In the genomic region with DNA sequence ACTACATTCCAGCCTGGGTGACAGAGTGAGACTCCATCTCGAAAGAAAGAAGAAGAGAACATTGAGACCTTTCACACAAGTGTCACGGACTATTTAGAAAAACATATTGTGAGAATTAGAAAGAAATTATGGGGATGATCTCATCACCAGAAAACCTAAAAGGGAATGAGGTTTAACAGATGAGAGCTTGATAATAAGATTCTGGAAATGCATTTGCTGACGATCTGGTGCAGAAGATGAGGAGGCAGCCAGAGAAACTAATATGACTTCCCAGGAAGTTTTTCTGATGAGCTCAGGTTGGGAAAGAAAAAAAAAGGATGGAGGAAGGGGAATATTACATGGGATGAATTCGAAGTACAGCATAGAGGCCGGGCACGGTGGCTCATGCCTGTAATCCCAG, we compare ENCODE assay signal across 18 cellular contexts. TPM values are rescaled to one million over a fixed set of nuclear protein-coding genes. Genes with fewer than 3 reads are reported as not detected.
A peak's percentile ranks its signal among the peaks of the same experiment; 100 is the strongest.
DNase-seq lines count a peak whose midpoint lies in the region; ATAC-seq and TF ChIP-seq lines count a peak whose summit lies in the region.
"Had no signal": no experiment of that assay in that cellular context is flagged by ENCODE, and none has a peak within 500 bp of the region (broad histone marks: within the 10 kb centered on the region; RNA-seq: fewer than 3 reads in every experiment).

No MANE protein-coding gene starts in this region.

- H3K36me3 Mint-ChIP-seq in HFFc6 (ENCODE audit: low read depth): no peaks in the 10 kb centered on the region
- H3K36me3 Mint-ChIP-seq in activated CD4-positive, alpha-beta T cell treated with anti-CD3 and anti-CD28 coated beads, Interleukin-2, amount 10 ng/mL, durations not matched to agents 24 days and 14 days (ENCODE audit: low read depth): no peaks in the 10 kb centered on the region

- intact Hi-C loops in activated CD4-positive, alpha-beta T cell treated with anti-CD3 and anti-CD28 coated beads, Interleukin-2, amount 10 ng/mL, durations not matched to agents 24 days and 14 days (cut with micrococcal nuclease): no loop called here
- intact Hi-C loops in gastrocnemius medialis (cut with DNase I; ENCODE audit: low total_unique reads): no loop called here

- no peak overlapping the region for H3K4me3 ChIP-seq in AG10803 (ENCODE audit: low read length)
- no peak overlapping the region for H3K4me3 ChIP-seq in foreskin fibroblast (ENCODE audit: low read depth in 1 of 2, low read length in 2 of 2)
- H3K4me3 ChIP-seq in gastrocnemius medialis: no peak overlapping the region
- H3K4me3 ChIP-seq: HAP-1, K562 had no signal

- in situ Hi-C loops in gastrocnemius medialis (cut with MboI; ENCODE audit: low sequenced_read_pairs in 4 of 4): loop anchor here in 1 of 4 donors (25.0 kb wide), 1 partner anchor 672 kb away; no protein-coding TSS in a partner anchor

- H3K36me3 ChIP-seq in gastrocnemius medialis: no peaks in the 10 kb centered on the region
- H3K36me3 ChIP-seq: HAP-1 had no signal

- TF ChIP-seq CTCF in AG10803 (conservative IDR thresholded peaks at IDR 0.05; ENCODE audit: low read length): no peak
- no peak for TF ChIP-seq CTCF in HFFc6 (IDR thresholded peaks at IDR 0.05)
- no peak for TF ChIP-seq CTCF in foreskin fibroblast (IDR thresholded peaks at IDR 0.05; ENCODE audit: low read depth, low read length)
- no peak for TF ChIP-seq CTCF in gastrocnemius medialis (IDR thresholded peaks at IDR 0.05 in 4 of 5, conservative IDR thresholded peaks at IDR 0.05 in 1 of 5)

- H3K4me3 Mint-ChIP-seq in HFFc6: peak overlapping the region; percentile 64
- no peak overlapping the region for H3K4me3 Mint-ChIP-seq in activated CD4-positive, alpha-beta T cell treated with anti-CD3 and anti-CD28 coated beads, Interleukin-2, amount 10 ng/mL, durations not matched to agents 24 days and 14 days
- H3K4me3 Mint-ChIP-seq: CD4-positive, alpha-beta T cell had no signal

- H3K9me3 Mint-ChIP-seq in HFFc6: no peaks in the 10 kb centered on the region
- H3K9me3 Mint-ChIP-seq in activated CD4-positive, alpha-beta T cell treated with anti-CD3 and anti-CD28 coated beads, Interleukin-2, amount 10 ng/mL, durations not matched to agents 24 days and 14 days: no peaks in the 10 kb centered on the region
- H3K9me3 Mint-ChIP-seq: CD4-positive, alpha-beta T cell had no signal

- no peaks in the 10 kb centered on the region for H3K4me1 ChIP-seq in gastrocnemius medialis
- H3K4me1 ChIP-seq: HAP-1 had no signal

- no peaks in the 10 kb centered on the region for H3K9me3 ChIP-seq in gastrocnemius medialis
- H3K9me3 ChIP-seq: HAP-1 had no signal

- no peak overlapping the region for H3K27ac ChIP-seq in gastrocnemius medialis
- H3K27ac ChIP-seq: 22Rv1 had no signal

- peak; percentile 50 for ATAC-seq in SK-N-SH treated with all-trans-retinoic acid at 6 μM for 48 hours
- no peak for ATAC-seq in gastrocnemius medialis
- ATAC-seq: K562 had no signal

- no peak for TF ChIP-seq POLR2A in gastrocnemius medialis (IDR thresholded peaks at IDR 0.05)

- H3K4me1 Mint-ChIP-seq in HFFc6 (ENCODE audit: low read depth): peaks cover 33% of the 10 kb centered on the region
- H3K4me1 Mint-ChIP-seq in activated CD4-positive, alpha-beta T cell treated with anti-CD3 and anti-CD28 coated beads, Interleukin-2, amount 10 ng/mL, durations not matched to agents 24 days and 14 days: peaks cover 2% of the 10 kb centered on the region

- no peaks in the 10 kb centered on the region for H3K27me3 Mint-ChIP-seq in HFFc6 (ENCODE audit: insufficient read depth)
- H3K27me3 Mint-ChIP-seq in activated CD4-positive, alpha-beta T cell treated with anti-CD3 and anti-CD28 coated beads, Interleukin-2, amount 10 ng/mL, durations not matched to agents 24 days and 14 days: no peaks in the 10 kb centered on the region
- H3K27me3 Mint-ChIP-seq: CD4-positive, alpha-beta T cell had no signal

- peak overlapping the region; percentile 66 for H3K27ac Mint-ChIP-seq in HFFc6
- no peak overlapping the region for H3K27ac Mint-ChIP-seq in activated CD4-positive, alpha-beta T cell treated with anti-CD3 and anti-CD28 coated beads, Interleukin-2, amount 10 ng/mL, durations not matched to agents 24 days and 14 days
- H3K27ac Mint-ChIP-seq: CD4-positive, alpha-beta T cell had no signal

- DNase-seq in AG10803 (ENCODE audit: low read depth) (peak; percentile 9), HFFc6 (peak; percentile 34), foreskin fibroblast (peak; percentile 18 to 33), SIG-M5 (lab: John Stamatoyannopoulos, UW) (no peak), gastrocnemius medialis (no peak)
- no peak for DNase-seq in activated CD4-positive, alpha-beta T cell treated with anti-CD3 and anti-CD28 coated beads, Interleukin-2, amount 10 ng/mL, durations not matched to agents 24 days and 14 days
- DNase-seq in activated CD4-positive, alpha-beta T cell treated with anti-CD3 and anti-CD28 coated beads, Interleukin-2, amount 50 U/mL, for 4 hours: no peak
- DNase-seq: AML-193; C1 segment of cervical spinal cord; CD4-positive, alpha-beta T cell; DMS79; GDM1 had no signal

- no peaks in the 10 kb centered on the region for H3K27me3 ChIP-seq in gastrocnemius medialis

TF ChIP-seq in SK-N-SH treated with all-trans-retinoic acid at 6 μM for 48 hours, 23 proteins besides CTCF, POLR2A, EP300 and RAD21:
- TF ChIP-seq TOX (CRISPR knock-in tag; IDR thresholded peaks at IDR 0.05; ENCODE audit: borderline replicate concordance): no peak
- no peak for TF ChIP-seq CSDC2 (CRISPR knock-in tag; IDR thresholded peaks at IDR 0.05)
- TF ChIP-seq SNAI2 (CRISPR knock-in tag; IDR thresholded peaks at IDR 0.05): no peak
- TF ChIP-seq ZNF8 (CRISPR knock-in tag; IDR thresholded peaks at IDR 0.05): no peak
- TF ChIP-seq, protein P1, sequence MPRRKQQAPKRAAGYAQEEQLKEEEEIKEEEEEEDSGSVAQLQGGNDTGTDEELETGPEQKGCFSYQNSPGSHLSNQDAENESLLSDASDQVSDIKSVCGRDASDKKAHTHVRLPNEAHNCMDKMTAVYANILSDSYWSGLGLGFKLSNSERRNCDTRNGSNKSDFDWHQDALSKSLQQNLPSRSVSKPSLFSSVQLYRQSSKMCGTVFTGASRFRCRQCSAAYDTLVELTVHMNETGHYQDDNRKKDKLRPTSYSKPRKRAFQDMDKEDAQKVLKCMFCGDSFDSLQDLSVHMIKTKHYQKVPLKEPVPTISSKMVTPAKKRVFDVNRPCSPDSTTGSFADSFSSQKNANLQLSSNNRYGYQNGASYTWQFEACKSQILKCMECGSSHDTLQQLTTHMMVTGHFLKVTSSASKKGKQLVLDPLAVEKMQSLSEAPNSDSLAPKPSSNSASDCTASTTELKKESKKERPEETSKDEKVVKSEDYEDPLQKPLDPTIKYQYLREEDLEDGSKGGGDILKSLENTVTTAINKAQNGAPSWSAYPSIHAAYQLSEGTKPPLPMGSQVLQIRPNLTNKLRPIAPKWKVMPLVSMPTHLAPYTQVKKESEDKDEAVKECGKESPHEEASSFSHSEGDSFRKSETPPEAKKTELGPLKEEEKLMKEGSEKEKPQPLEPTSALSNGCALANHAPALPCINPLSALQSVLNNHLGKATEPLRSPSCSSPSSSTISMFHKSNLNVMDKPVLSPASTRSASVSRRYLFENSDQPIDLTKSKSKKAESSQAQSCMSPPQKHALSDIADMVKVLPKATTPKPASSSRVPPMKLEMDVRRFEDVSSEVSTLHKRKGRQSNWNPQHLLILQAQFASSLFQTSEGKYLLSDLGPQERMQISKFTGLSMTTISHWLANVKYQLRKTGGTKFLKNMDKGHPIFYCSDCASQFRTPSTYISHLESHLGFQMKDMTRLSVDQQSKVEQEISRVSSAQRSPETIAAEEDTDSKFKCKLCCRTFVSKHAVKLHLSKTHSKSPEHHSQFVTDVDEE (CRISPR knock-in tag; IDR thresholded peaks at IDR 0.05): no peak
- peak; percentile 34; the same call in 1 of the 2 replicates for TF ChIP-seq ISL1 (CRISPR knock-in tag; IDR thresholded peaks at IDR 0.05)
- TF ChIP-seq, protein P2, sequence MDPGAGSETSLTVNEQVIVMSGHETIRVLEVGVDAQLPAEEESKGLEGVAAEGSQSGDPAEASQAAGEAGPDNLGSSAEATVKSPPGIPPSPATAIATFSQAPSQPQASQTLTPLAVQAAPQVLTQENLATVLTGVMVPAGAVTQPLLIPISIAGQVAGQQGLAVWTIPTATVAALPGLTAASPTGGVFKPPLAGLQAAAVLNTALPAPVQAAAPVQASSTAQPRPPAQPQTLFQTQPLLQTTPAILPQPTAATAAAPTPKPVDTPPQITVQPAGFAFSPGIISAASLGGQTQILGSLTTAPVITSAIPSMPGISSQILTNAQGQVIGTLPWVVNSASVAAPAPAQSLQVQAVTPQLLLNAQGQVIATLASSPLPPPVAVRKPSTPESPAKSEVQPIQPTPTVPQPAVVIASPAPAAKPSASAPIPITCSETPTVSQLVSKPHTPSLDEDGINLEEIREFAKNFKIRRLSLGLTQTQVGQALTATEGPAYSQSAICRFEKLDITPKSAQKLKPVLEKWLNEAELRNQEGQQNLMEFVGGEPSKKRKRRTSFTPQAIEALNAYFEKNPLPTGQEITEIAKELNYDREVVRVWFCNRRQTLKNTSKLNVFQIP (CRISPR knock-in tag; IDR thresholded peaks at IDR 0.05; ENCODE audit: borderline replicate concordance, low read depth): no peak
- no peak for TF ChIP-seq BACH2 (CRISPR knock-in tag; IDR thresholded peaks at IDR 0.05; ENCODE audit: borderline replicate concordance)
- no peak for TF ChIP-seq PPARA (CRISPR knock-in tag; IDR thresholded peaks at IDR 0.05; ENCODE audit: borderline replicate concordance)
TF ChIP-seq in SK-N-SH treated with all-trans-retinoic acid at 6 μM for 48 hours: peak in this region for 1.

RNA-seq across cellular contexts. Expression of a gene that starts 10.8 kb away (rescaled TPM):
- total RNA-seq in HFFc6 (2021; fragmentation: NEBNext Ultra II Directional; extraction: Animal tissue kit (Norgen Biotek cat#: 25700)): not detected
- total RNA-seq in activated CD4-positive, alpha-beta T cell treated with anti-CD3 and anti-CD28 coated beads, Interleukin-2, amount 10 ng/mL, durations not matched to agents 24 days and 14 days: not detected in 2 replicates
- 10 to 100 TPM in 1 of 4 donors, 1 to 10 TPM in 1, not detected in 2; 4.4 to 11.5 TPM for total RNA-seq in gastrocnemius medialis
- total RNA-seq: CD4-positive, alpha-beta T cell; H1; HT1080 had no signal

RNA-seq across cellular contexts. Expression of a gene that starts 48.1 kb away (rescaled TPM):
- 1 to 10 TPM; 5.3 to 7.7 (median 6.9) TPM for total RNA-seq in HFFc6 (2021; fragmentation: NEBNext Ultra II Directional; extraction: Animal tissue kit (Norgen Biotek cat#: 25700))
- 1.3 and 2.0 TPM in 2 replicates for total RNA-seq in activated CD4-positive, alpha-beta T cell treated with anti-CD3 and anti-CD28 coated beads, Interleukin-2, amount 10 ng/mL, durations not matched to agents 24 days and 14 days
- 1 to 10 TPM; 6.1 to 8.7 (median 7.1) TPM for total RNA-seq in gastrocnemius medialis
- total RNA-seq: K562 had no signal

Comparison
In these comparisons a context has a peak if more than half of its experiments do, and no peak if none do; other contexts are left out.
1. DNase-seq: peak in AG10803 (single experiment), HFFc6 (single experiment) and foreskin fibroblast (2 of 2); none in activated CD4-positive, alpha-beta T cell treated with anti-CD3 and anti-CD28 coated beads, Interleukin-2, amount 10 ng/mL, durations not matched to agents 24 days and 14 days (single experiment), SIG-M5 (single experiment), gastrocnemius medialis (0 of 2) and activated CD4-positive, alpha-beta T cell treated with anti-CD3 and anti-CD28 coated beads, Interleukin-2, amount 50 U/mL, for 4 hours (0 of 2).